6 cellular contexts compared by ENCODE assay signal in the genomic region with DNA sequence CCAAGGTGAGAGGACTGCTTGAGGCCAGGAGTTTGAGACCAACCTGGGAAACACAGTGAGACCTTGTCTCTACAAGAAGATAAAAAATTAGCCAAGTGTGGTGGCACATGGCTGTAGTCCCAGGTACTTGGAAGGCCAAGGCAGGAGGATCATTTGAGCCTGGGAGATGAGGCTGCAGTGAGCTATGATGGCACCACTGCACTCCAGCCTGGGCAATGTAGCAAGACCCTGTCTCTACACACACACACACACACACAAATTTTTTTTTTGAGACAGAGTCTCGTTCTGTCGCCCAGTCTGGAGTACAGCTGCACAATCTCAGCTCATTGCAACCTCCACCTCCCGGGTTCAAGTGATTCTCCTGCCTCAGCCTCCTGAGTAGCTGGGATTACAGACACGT. TPM values are rescaled to one million over a fixed set of nuclear protein-coding genes. Genes with fewer than 3 reads are reported as not detected.
"Had no signal": no experiment of that assay in that cellular context is flagged by ENCODE, and none has a peak within 500 bp of the region (broad histone marks: within the 10 kb centered on the region; RNA-seq: fewer than 3 reads in every experiment).

No MANE protein-coding gene starts in this region.

RNA-seq across cellular contexts. Expression of gene ZNRF4, which starts 30.4 kb away (rescaled TPM):
- total RNA-seq: M059J, PC-3, Right ventricle myocardium inferior, RPMI7951, SJCRH30, SK-MEL-5 had no signal
